ENCODE assay signal across 24 cellular contexts in the genomic region with DNA sequence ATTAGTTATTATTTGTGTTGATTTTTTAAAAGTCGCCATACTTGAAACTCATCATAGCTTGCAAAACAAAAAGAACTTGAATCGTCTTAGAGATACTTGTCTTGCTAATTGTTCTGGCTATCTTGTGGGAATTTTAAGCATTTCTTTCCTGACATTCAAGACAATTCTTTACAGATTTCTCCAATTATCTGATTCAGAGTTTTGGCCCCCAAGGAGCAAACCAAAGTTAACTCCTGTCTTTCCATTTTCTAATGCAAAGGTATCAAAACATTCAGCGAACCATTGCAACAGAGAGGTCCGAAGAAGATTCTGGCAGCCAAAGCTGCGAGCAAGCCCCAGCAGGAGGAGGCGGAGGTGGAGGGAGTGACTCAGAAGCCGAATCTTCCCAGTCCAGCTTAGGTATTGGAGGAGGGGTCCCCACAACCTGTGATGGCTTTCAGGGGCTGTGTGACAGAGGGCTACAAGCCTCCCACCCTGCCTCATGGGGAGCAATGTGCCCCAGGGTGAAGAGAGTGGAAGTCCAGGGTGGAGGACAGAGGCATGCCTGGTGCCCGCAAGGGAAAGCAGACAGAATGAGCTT.
DNase-seq lines count a peak whose midpoint lies in the region; ATAC-seq and TF ChIP-seq lines count a peak whose summit lies in the region.
"Had no signal": no experiment of that assay in that cellular context is flagged by ENCODE, and none has a peak within 500 bp of the region (broad histone marks: within the 10 kb centered on the region; RNA-seq: fewer than 3 reads in every experiment).

No MANE protein-coding gene starts in this region.

- DNase-seq in endodermal cell (peak; percentile 78), islet precursor cell (peak; percentile 64), left lobe of liver (ENCODE audit: low spot score) (no peak), activated gamma-delta T cell (lab: John Stamatoyannopoulos, UW) (no peak), cardiac septum (ENCODE audit: low spot score) (no peak)
- DNase-seq: activated CD4-positive, alpha-beta T cell treated with anti-CD3 and anti-CD28 coated beads, Interleukin-2, amount 50 U/mL, for 48 hours; activated gamma-delta T cell treated with Interleukin-2 at 50 U/mL for 16 hours; adrenal gland; DMS53; kidney; lower lobe of right lung; NCI-H146; NCI-H526; nucleus accumbens; stimulated activated CD4-positive, alpha-beta T cell treated with anti-CD3 and anti-CD28 coated beads, Interleukin-4, amount 100 ng/mL, for 4 hours; stimulated activated naive CD8-positive, alpha-beta T cell treated with anti-CD3 and anti-CD28 coated beads, Interleukin-15, Interleukin-2, amounts not matched to agents 100 U/mL and 50 U/mL, for 24 hours had no signal

- H3K27me3 Mint-ChIP-seq in endodermal cell (ENCODE audit: insufficient read depth) = no peaks in the 10 kb centered on the region

- H3K36me3 ChIP-seq in ACC112 (ENCODE audit: insufficient read depth, low read length) (no peaks in the 10 kb centered on the region), HUES64 (ENCODE audit: insufficient read depth, low read length) (no peaks in the 10 kb centered on the region), endodermal cell (ENCODE audit: control insufficient read depth, insufficient read depth, low read length) (no peaks in the 10 kb centered on the region)
- H3K36me3 ChIP-seq: adrenal gland, lower lobe of right lung had no signal

- intact Hi-C loops in cardiac septum (cut with DNase I) = loop anchor here (10.0 kb wide), 1 partner anchor 261 kb away; a partner anchor contains a TSS

- H3K9ac ChIP-seq in HUES64 (ENCODE audit: low read depth, low read length) (no peak overlapping the region), endodermal cell (ENCODE audit: extremely low read depth, low read length, poor library complexity, severe bottlenecking) (no peak overlapping the region)

- 38% methylated on average over 7 of the region's 8 CpGs for WGBS in HUES64
- WGBS in endodermal cell (ENCODE audit: insufficient coverage in 1 of 2, insufficient read length in 1 of 2), 2 experiments = 42 to 50% methylated on average over 8 of the region's 8 CpGs

- H3K27ac ChIP-seq in ACC112 (ENCODE audit: low read depth, low read length) = no peak overlapping the region
- H3K27ac ChIP-seq in HUES64 (ENCODE audit: low read depth, low read length) = peak overlapping the region; percentile 20; the same call in 1 of the 2 replicates
- H3K27ac ChIP-seq in endodermal cell (ENCODE audit: low read depth, low read length) = no peak overlapping the region
- H3K27ac ChIP-seq: 22Rv1, adrenal gland, hepatocyte, lower lobe of right lung, SK-N-MC had no signal

- no peak overlapping the region for H3K4me3 Mint-ChIP-seq in endodermal cell
- H3K4me3 Mint-ChIP-seq: B cell had no signal

- no peak overlapping the region for H2AFZ ChIP-seq in ACC112 (ENCODE audit: low read length, unreplicated experiment)
- H2AFZ ChIP-seq: hepatocyte had no signal

- no peaks in the 10 kb centered on the region for H3K9me3 Mint-ChIP-seq in endodermal cell

- TF ChIP-seq CTCF in endodermal cell (conservative IDR thresholded peaks at IDR 0.05) = no peak

- no peak for ATAC-seq in left lobe of liver
- no peak for ATAC-seq in HG03097 (IDR thresholded peaks at IDR 0.05; ENCODE audit: low FRiP score, unreplicated experiment)
- ATAC-seq: K562; lower lobe of right lung; stimulated activated naive CD8-positive, alpha-beta T cell treated with anti-CD3 and anti-CD28 coated beads, Interleukin-15, Interleukin-2, amounts not matched to agents 100 U/mL and 50 U/mL, for 24 hours had no signal

- H3K27me3 ChIP-seq in ACC112 (ENCODE audit: insufficient read depth, low read length) = no peaks in the 10 kb centered on the region
- no peaks in the 10 kb centered on the region for H3K27me3 ChIP-seq in HUES64 (ENCODE audit: insufficient read depth, low read length)
- no peaks in the 10 kb centered on the region for H3K27me3 ChIP-seq in endodermal cell (ENCODE audit: control insufficient read depth, insufficient read depth, low read length, poor library complexity, severe bottlenecking)
- H3K27me3 ChIP-seq: adrenal gland, hepatocyte had no signal

- peaks cover 36% of the 10 kb centered on the region for H3K4me1 Mint-ChIP-seq in endodermal cell
- H3K4me1 Mint-ChIP-seq: B cell had no signal

- H3K4me1 ChIP-seq in ACC112 (ENCODE audit: control insufficient read depth, insufficient read depth, low read length, unreplicated experiment) = peaks cover 29% of the 10 kb centered on the region
- peaks cover 18% of the 10 kb centered on the region for H3K4me1 ChIP-seq in HUES64 (ENCODE audit: insufficient read depth, low read length)
- H3K4me1 ChIP-seq in endodermal cell (ENCODE audit: control insufficient read depth, insufficient read depth, low read length) = peaks cover 10% of the 10 kb centered on the region
- H3K4me1 ChIP-seq: adrenal gland, lower lobe of right lung had no signal

- H3K79me2 ChIP-seq in ACC112 (ENCODE audit: control insufficient read depth, insufficient read depth, low read length, unreplicated experiment) = no peaks in the 10 kb centered on the region
- H3K79me2 ChIP-seq: hepatocyte had no signal

- H3K9me3 ChIP-seq in HUES64 (ENCODE audit: insufficient read depth, low read depth, low read length) = no peaks in the 10 kb centered on the region
- no peaks in the 10 kb centered on the region for H3K9me3 ChIP-seq in endodermal cell (ENCODE audit: control insufficient read depth, low read length)
- H3K9me3 ChIP-seq: adrenal gland, lower lobe of right lung had no signal

- H3K36me3 Mint-ChIP-seq in endodermal cell (ENCODE audit: low read depth) = no peaks in the 10 kb centered on the region

- peak overlapping the region; percentile 56 for H3K27ac Mint-ChIP-seq in endodermal cell
- H3K27ac Mint-ChIP-seq: B cell had no signal

- H3K4me3 ChIP-seq in ACC112 (ENCODE audit: low read depth, low read length) (peak overlapping the region; percentile 51; the same call in 1 of the 2 replicates), HUES64 (ENCODE audit: low read length) (no peak overlapping the region), endodermal cell (ENCODE audit: low read length) (no peak overlapping the region)
- H3K4me3 ChIP-seq: adrenal gland, hepatocyte, K562, lower lobe of right lung, SK-N-MC had no signal

Comparison
In these comparisons a context has a peak if more than half of its experiments do, and no peak if none do; other contexts are left out.
1. DNase-seq: peak in endodermal cell (single experiment) and islet precursor cell (single experiment); none in left lobe of liver (single experiment), activated gamma-delta T cell (single experiment) and cardiac septum (single experiment).